Comparison of ENCODE assay signal across 24 cellular contexts in the genomic region with DNA sequence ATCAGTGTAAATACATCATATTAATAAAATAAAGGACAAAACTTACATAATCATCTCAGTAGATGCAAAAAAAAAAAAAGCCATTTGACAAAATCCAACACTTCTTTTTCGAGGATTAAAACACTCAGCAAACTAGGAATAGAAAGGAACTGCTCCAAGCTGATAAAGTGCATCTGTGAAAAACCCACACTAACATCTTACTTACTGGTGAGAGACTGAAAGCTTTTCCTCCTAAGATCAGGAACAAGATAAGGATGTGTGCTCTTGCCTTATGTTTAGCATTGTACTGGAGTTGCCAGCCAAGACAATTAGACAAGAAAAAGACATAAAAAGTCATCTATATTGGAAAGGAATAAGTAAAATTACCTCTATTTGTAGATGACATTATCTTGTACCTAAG.
"Had no signal": no experiment of that assay in that cellular context is flagged by ENCODE, and none has a peak within 500 bp of the region (broad histone marks: within the 10 kb centered on the region; RNA-seq: fewer than 3 reads in every experiment).

No MANE protein-coding gene starts in this region.

- DNase-seq: cortex of kidney; effector CD4-positive, alpha-beta T cell; foreskin fibroblast; gastrocnemius medialis; head of caudate nucleus; mucosa of descending colon; naive B cell; pancreas; retina; right lobe of liver; small intestine; stimulated activated CD4-positive, alpha-beta T cell treated with anti-CD3 and anti-CD28 coated beads, Interleukin-1b, Interleukin-23, amount 100 ng/mL, for 48 hours; stimulated activated CD4-positive, alpha-beta T cell treated with anti-CD3 and anti-CD28 coated beads, Interleukin-4, amount 100 ng/mL, for 1 hour; stimulated activated CD8-positive, alpha-beta memory T cell treated with anti-CD3 and anti-CD28 coated beads, Interleukin-4, amount 100 ng/mL, for 48 hours; stimulated activated naive CD4-positive, alpha-beta T cell; stimulated activated naive CD8-positive, alpha-beta T cell treated with anti-CD3 and anti-CD28 coated beads, Interleukin-15, amount 100 ng/mL, for 72 hours; transverse colon; upper lobe of right lung; uterus had no signal

- H3K4me3 ChIP-seq: gastrocnemius medialis, lung, mucosa of descending colon, pancreas, right lobe of liver, suprapubic skin, transverse colon, upper lobe of right lung, uterus had no signal

- FAIRE-seq: keratinocyte, pancreas, small intestine had no signal

- H3K4me1 ChIP-seq: gastrocnemius medialis, pancreas, transverse colon, upper lobe of right lung, uterus had no signal

- H3K9me3 ChIP-seq: gastrocnemius medialis, mucosa of descending colon, neutrophil, pancreas, right lobe of liver, suprapubic skin, transverse colon, upper lobe of right lung, uterus had no signal

- H3K27me3 ChIP-seq: gastrocnemius medialis, neutrophil, pancreas, right lobe of liver, suprapubic skin, transverse colon, upper lobe of right lung, uterus had no signal

- H3K27ac ChIP-seq: epithelial cell of prostate, gastrocnemius medialis, neutrophil, pancreas, right lobe of liver, suprapubic skin, transverse colon, upper lobe of right lung, uterus had no signal

- H3K36me3 ChIP-seq: gastrocnemius medialis, pancreas, right lobe of liver, uterus had no signal
